In genomic region chr2:176873403-176873802, GRCh38 we compare ENCODE assay signal across 17 cellular contexts.
DNase-seq lines count a peak whose midpoint lies in the region; ATAC-seq and TF ChIP-seq lines count a peak whose summit lies in the region.
"Had no signal": no experiment of that assay in that cellular context is flagged by ENCODE, and none has a peak within 500 bp of the region (broad histone marks: within the 10 kb centered on the region; RNA-seq: fewer than 3 reads in every experiment).

No MANE protein-coding gene starts in this region.

- H3K36me3 Mint-ChIP-seq in chondrocyte (ENCODE audit: low read depth): no peaks in the 10 kb centered on the region

- H2AK5ac ChIP-seq in IMR-90 (ENCODE audit: low read depth, low read length): no peak overlapping the region

- POLR2A ChIA-PET in BJ (lab: Charles Lee): no interaction called here
- POLR2A ChIA-PET in IMR-90 (lab: Charles Lee; ENCODE audit: unreplicated experiment): no interaction called here

- 40% methylated on average over 1 of the region's 4 CpGs; no CpG with 5 or more reads in 1 of the 2 experiments for WGBS in IMR-90 (ENCODE audit: extremely low coverage in 2 of 2, insufficient read length in 1 of 2), 2 experiments
- WGBS in smooth muscle cell (ENCODE audit: low lambda C conversion rate): 71% methylated on average over 4 of the region's 4 CpGs

- H2BK120ac ChIP-seq in IMR-90 (ENCODE audit: low read depth, low read length): no peak overlapping the region

- no peak overlapping the region for H3K9ac ChIP-seq in IMR-90 (ENCODE audit: low read depth, low read length)
- H3K9ac ChIP-seq in smooth muscle cell (ENCODE audit: low read depth): no peak overlapping the region

- ATAC-seq in IMR-90 (ENCODE audit: low read depth) (no peak), HG03469 (IDR thresholded peaks at IDR 0.05; ENCODE audit: unreplicated experiment) (no peak), upper lobe of right lung (no peak)
- ATAC-seq: left colon had no signal

- no peak for DNase-seq in BJ (ENCODE audit: low read depth)
- peak; percentile 1 for DNase-seq in IMR-90
- no peak for DNase-seq in chondrocyte (ENCODE audit: low spot score)
- peak; percentile 10 for DNase-seq in kidney tubule cell (ENCODE audit: low spot score)
- DNase-seq in germinal center (ENCODE audit: low spot score): no peak
- no peak for DNase-seq in smooth muscle cell (lab: John Stamatoyannopoulos, UW; ENCODE audit: unreplicated experiment)
- no peak for DNase-seq in upper lobe of right lung
- DNase-seq: activated CD4-positive, alpha-beta T cell treated with anti-CD3 and anti-CD28 coated beads for 48 hours; activated naive CD4-positive, alpha-beta T cell treated with anti-CD3 and anti-CD28 coated beads, Interleukin-2, amount 50 U/mL, for 16 hours; Caco-2; left colon; NCI-H1105 treated with DMSO at 0.1 percent for 48 hours; NCI-H82; occipital lobe; stimulated activated CD4-positive, alpha-beta T cell treated with anti-CD3 and anti-CD28 coated beads, Interleukin-2, amount 100 ng/mL, for 48 hours; T1000 had no signal

- H3K36me3 ChIP-seq in BJ (ENCODE audit: control insufficient read depth, insufficient read depth, low read length) (no peaks in the 10 kb centered on the region), IMR-90 (ENCODE audit: control insufficient read depth, insufficient read depth, low read length) (no peaks in the 10 kb centered on the region), smooth muscle cell (ENCODE audit: low read depth) (no peaks in the 10 kb centered on the region), upper lobe of right lung (no peaks in the 10 kb centered on the region)

- CTCF ChIA-PET in BJ (lab: Yijun Ruan, JAX): no interaction called here
- CTCF ChIA-PET in IMR-90 (lab: Yijun Ruan, JAX): no interaction called here

- no peak overlapping the region for H3K4me3 Mint-ChIP-seq in chondrocyte (ENCODE audit: unreplicated experiment)

- H4K8ac ChIP-seq in IMR-90 (ENCODE audit: low read depth in 2 of 2, low read length in 2 of 2): no peak overlapping the region

- no peaks in the 10 kb centered on the region for H3K79me2 ChIP-seq in smooth muscle cell (ENCODE audit: low read depth)

- H3K4me1 ChIP-seq in IMR-90 (ENCODE audit: control insufficient read depth, insufficient read depth, low read length): no peaks in the 10 kb centered on the region
- no peaks in the 10 kb centered on the region for H3K4me1 ChIP-seq in smooth muscle cell (ENCODE audit: low read depth)
- no peaks in the 10 kb centered on the region for H3K4me1 ChIP-seq in upper lobe of right lung
- H3K4me1 ChIP-seq: Caco-2 had no signal

- no peak overlapping the region for H3K14ac ChIP-seq in IMR-90 (replicated peaks; ENCODE audit: low read depth, low read length)

- H3K4me1 Mint-ChIP-seq in chondrocyte (ENCODE audit: low read depth): no peaks in the 10 kb centered on the region

- no peaks in the 10 kb centered on the region for H4K20me1 ChIP-seq in IMR-90 (ENCODE audit: insufficient read depth, low read length)
- no peaks in the 10 kb centered on the region for H4K20me1 ChIP-seq in smooth muscle cell (ENCODE audit: low read depth)

- peak; percentile 14; the same call in 1 of the 2 replicates for TF ChIP-seq CTCF in BJ (IDR thresholded peaks at IDR 0.05; ENCODE audit: insufficient read depth, low read depth, low read length)
- TF ChIP-seq CTCF in IMR-90 (conservative IDR thresholded peaks at IDR 0.05; ENCODE audit: low read depth, low read length): no peak
- peak; percentile 17 for TF ChIP-seq CTCF in chondrocyte (IDR thresholded peaks at IDR 0.05)
- no peak for TF ChIP-seq CTCF in smooth muscle cell (IDR thresholded peaks at IDR 0.05; ENCODE audit: borderline replicate concordance, insufficient read depth, poor library complexity, severe bottlenecking)
- TF ChIP-seq CTCF in upper lobe of right lung (IDR thresholded peaks at IDR 0.05): no peak

- H3K4me3 ChIP-seq in BJ (ENCODE audit: low read depth, low read length) (no peak overlapping the region), IMR-90 (ENCODE audit: insufficient read depth, low read depth, low read length) (no peak overlapping the region), smooth muscle cell (no peak overlapping the region), upper lobe of right lung (no peak overlapping the region)

- no peak for TF ChIP-seq POLR2A in IMR-90 (IDR thresholded peaks at IDR 0.05; ENCODE audit: low read depth, low read length)

- H2BK15ac ChIP-seq in IMR-90 (ENCODE audit: low read depth, low read length): no peak overlapping the region

- H2AK9ac ChIP-seq in IMR-90 (replicated peaks; ENCODE audit: low read depth, low read length, poor library complexity): no peak overlapping the region

- H3K18ac ChIP-seq in IMR-90 (ENCODE audit: low read depth, low read length): no peak overlapping the region

- BruUV-seq in IMR-90 (replicated peaks; lab: Mats Ljungman, UMichigan): no TSS peak

- no peak overlapping the region for H4K91ac ChIP-seq in IMR-90 (ENCODE audit: insufficient read depth, low read depth, low read length)

- no peak overlapping the region for H3K27ac Mint-ChIP-seq in chondrocyte (ENCODE audit: unreplicated experiment)

- H3K56ac ChIP-seq in IMR-90 (ENCODE audit: extremely low read depth, insufficient read depth, low read length): no peak overlapping the region

- no peak overlapping the region for H2BK20ac ChIP-seq in IMR-90 (ENCODE audit: low read depth, low read length)

- dilution Hi-C loops in IMR-90 (cut with HindIII; ENCODE audit: low sequenced_read_pairs, unreplicated experiment): no loop called here

- peaks cover 22% of the 10 kb centered on the region for H3K9me3 Mint-ChIP-seq in chondrocyte (ENCODE audit: low read depth)

- no peaks in the 10 kb centered on the region for H3F3A ChIP-seq in smooth muscle cell (ENCODE audit: low read depth)

- no peak overlapping the region for H3K4ac ChIP-seq in IMR-90 (ENCODE audit: low read depth, low read length)

- TF ChIP-seq RAD21 in IMR-90 (IDR thresholded peaks at IDR 0.05; ENCODE audit: low read length): no peak

- no peak overlapping the region for H3K23ac ChIP-seq in IMR-90 (ENCODE audit: low read depth, low read length)

- H3K4me2 ChIP-seq in IMR-90 (ENCODE audit: low read depth, low read length): no peak overlapping the region
- no peak overlapping the region for H3K4me2 ChIP-seq in smooth muscle cell

- H4K5ac ChIP-seq in IMR-90 (ENCODE audit: low read depth, low read length): no peak overlapping the region

- no peak overlapping the region for H2BK5ac ChIP-seq in IMR-90 (ENCODE audit: low read depth, low read length, poor library complexity, severe bottlenecking)

- no peak overlapping the region for H3K27ac ChIP-seq in IMR-90 (ENCODE audit: insufficient read depth, low read length)
- no peak overlapping the region for H3K27ac ChIP-seq in smooth muscle cell (ENCODE audit: low read depth)
- no peak overlapping the region for H3K27ac ChIP-seq in upper lobe of right lung

- H2AFZ ChIP-seq in IMR-90 (replicated peaks; ENCODE audit: low read length, poor library complexity) (no peak overlapping the region), smooth muscle cell (ENCODE audit: low read depth) (no peak overlapping the region)

- H3K9me1 ChIP-seq in IMR-90 (ENCODE audit: insufficient read depth, low read length): no peaks in the 10 kb centered on the region

- no peaks in the 10 kb centered on the region for H3K9me3 ChIP-seq in IMR-90 (ENCODE audit: control insufficient read depth, insufficient read depth, low read length)
- no peaks in the 10 kb centered on the region for H3K9me3 ChIP-seq in smooth muscle cell (replicated peaks; ENCODE audit: low read depth)
- H3K9me3 ChIP-seq in upper lobe of right lung: no peaks in the 10 kb centered on the region

- no peaks in the 10 kb centered on the region for H3K79me1 ChIP-seq in IMR-90 (ENCODE audit: low read depth in 1 of 2, low read length in 2 of 2)

- intact Hi-C loops in IMR-90 (cut with micrococcal nuclease): no loop called here
- intact Hi-C loops in upper lobe of right lung (cut with DNase I): no loop called here

- H3K27me3 ChIP-seq in BJ (ENCODE audit: control insufficient read depth, insufficient read depth, low read length) (no peaks in the 10 kb centered on the region), IMR-90 (ENCODE audit: control insufficient read depth, insufficient read depth, low read length) (no peaks in the 10 kb centered on the region), smooth muscle cell (ENCODE audit: low read depth) (no peaks in the 10 kb centered on the region), upper lobe of right lung (no peaks in the 10 kb centered on the region)

- peaks cover 14% of the 10 kb centered on the region for H3K27me3 Mint-ChIP-seq in chondrocyte (ENCODE audit: low read depth)

- in situ Hi-C loops in IMR-90 (cut with MboI; ENCODE audit: low sequenced_read_pairs): no loop called here

TF ChIP-seq in IMR-90, 13 proteins besides CTCF, POLR2A, EP300 and RAD21 (continues in another document):
- TF ChIP-seq MAZ (IDR thresholded peaks at IDR 0.05; ENCODE audit: borderline replicate concordance, low read depth, low read length): no peak
- no peak for TF ChIP-seq USF2 (IDR thresholded peaks at IDR 0.05; ENCODE audit: low read depth, low read length)
- TF ChIP-seq SMC3 (IDR thresholded peaks at IDR 0.05; ENCODE audit: low read depth, low read length): no peak
- no peak for TF ChIP-seq CEBPB (IDR thresholded peaks at IDR 0.05; ENCODE audit: low read depth, low read length)
- TF ChIP-seq ELK1 (IDR thresholded peaks at IDR 0.05; ENCODE audit: borderline replicate concordance, low read depth, low read length): no peak
- no peak for TF ChIP-seq CHD1 (IDR thresholded peaks at IDR 0.05; ENCODE audit: low read depth, low read length)
- no peak for TF ChIP-seq NFE2L2 (IDR thresholded peaks at IDR 0.05; ENCODE audit: low read depth, low read length)
- TF ChIP-seq FOS (IDR thresholded peaks at IDR 0.05; ENCODE audit: low read depth, low read length): no peak
- TF ChIP-seq RCOR1 (IDR thresholded peaks at IDR 0.05; ENCODE audit: insufficient replicate concordance, low read length): no peak
- TF ChIP-seq MXI1 (IDR thresholded peaks at IDR 0.05; ENCODE audit: borderline replicate concordance, low read depth, low read length): no peak

Comparison
In these comparisons a context has a peak if more than half of its experiments do, and no peak if none do; other contexts are left out.
1. DNase-seq: peak in IMR-90 (single experiment) and kidney tubule cell (single experiment); none in BJ (single experiment), chondrocyte (single experiment), germinal center (single experiment), smooth muscle cell (single experiment) and upper lobe of right lung (single experiment).
2. CTCF ChIP-seq: peak in BJ (single experiment) and chondrocyte (single experiment); none in IMR-90 (single experiment), smooth muscle cell (single experiment) and upper lobe of right lung (single experiment).